ENCODE assay signal across 8 cellular contexts in the genomic region with DNA sequence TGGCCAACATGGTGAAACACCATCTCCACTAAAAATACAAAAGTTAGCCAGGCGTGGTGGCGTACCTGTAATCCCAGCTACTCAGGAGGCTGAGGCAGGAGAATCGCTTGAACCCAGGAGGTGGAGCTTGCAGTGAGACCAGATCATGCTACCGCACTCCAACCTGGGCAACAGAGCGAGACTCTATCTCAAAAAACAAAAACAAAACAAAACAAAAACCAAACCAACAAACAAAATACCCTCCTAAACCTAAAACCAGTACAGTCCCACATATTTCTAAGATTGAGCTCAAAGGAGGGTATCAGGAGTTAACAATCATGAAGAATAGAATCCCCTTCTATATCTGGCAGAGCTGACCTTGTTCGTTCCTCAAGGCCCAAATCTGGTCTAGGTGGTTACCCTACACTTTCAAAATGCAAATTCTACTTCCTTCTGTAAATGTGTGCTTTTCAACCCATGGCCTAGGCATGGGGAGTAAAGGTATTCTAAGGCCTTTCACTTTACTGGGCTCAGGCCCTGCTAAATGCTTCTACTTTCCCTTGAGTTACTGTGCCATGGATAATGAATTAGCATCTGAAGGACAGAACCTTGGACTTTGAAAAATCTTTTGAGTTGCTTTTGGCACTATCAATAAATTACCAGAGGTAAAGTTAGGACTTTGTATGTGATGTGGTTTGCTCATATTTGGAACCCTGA. TPM values are rescaled to one million over a fixed set of nuclear protein-coding genes. Genes with fewer than 3 reads are reported as not detected.
A peak's percentile ranks its signal among the peaks of the same experiment; 100 is the strongest.
DNase-seq lines count a peak whose midpoint lies in the region; ATAC-seq and TF ChIP-seq lines count a peak whose summit lies in the region.

No MANE protein-coding gene starts in this region.

- peak overlapping the region; percentile 81 for H3K27ac ChIP-seq in subcutaneous abdominal adipose tissue (ENCODE audit: low read depth, low read length)
- no peak overlapping the region for H3K27ac ChIP-seq in heart left ventricle
- H3K27ac ChIP-seq in suprapubic skin = no peak overlapping the region

- H3K9me3 ChIP-seq in subcutaneous abdominal adipose tissue (ENCODE audit: control insufficient read depth in 5 of 5, low read length in 5 of 5) (no peaks in the 10 kb centered on the region), heart left ventricle (no peaks in the 10 kb centered on the region), MG63 (no peaks in the 10 kb centered on the region), suprapubic skin (no peaks in the 10 kb centered on the region)

- H3K4me1 ChIP-seq in subcutaneous abdominal adipose tissue (ENCODE audit: control insufficient read depth in 5 of 5, insufficient read depth in 5 of 5, low read length in 5 of 5) = peaks cover 4 to 37% (median 18%) of the 10 kb centered on the region in 5 donors
- H3K4me1 ChIP-seq in heart left ventricle = peaks cover 0 to 16% (median 12%) of the 10 kb centered on the region in 12 donors
- peaks cover 2% of the 10 kb centered on the region for H3K4me1 ChIP-seq in suprapubic skin

- no peaks in the 10 kb centered on the region for H3K9me3 Mint-ChIP-seq in IgD-negative memory B cell

- DNase-seq in GM19240 (ENCODE audit: insufficient read length, low spot score) (peak; percentile 46), heart left ventricle (no peak), T1000 (lab: John Stamatoyannopoulos, UW) (no peak), MG63 (no peak), suprapubic skin (ENCODE audit: low spot score in 2 of 2) (no peak)

- TF ChIP-seq POLR2A in heart left ventricle (IDR thresholded peaks at IDR 0.05) (no peak), suprapubic skin (IDR thresholded peaks at IDR 0.05) (no peak)

- H3K9ac ChIP-seq in subcutaneous abdominal adipose tissue (ENCODE audit: low read length in 5 of 5) = peak overlapping the region in 2 of 5 donors; percentile 41 to 67

- H3K4me3 ChIP-seq in subcutaneous abdominal adipose tissue (ENCODE audit: low read depth in 1 of 5, low read length in 5 of 5) = no peak overlapping the region
- H3K4me3 ChIP-seq in heart left ventricle = no peak overlapping the region
- no peak overlapping the region for H3K4me3 ChIP-seq in MG63
- H3K4me3 ChIP-seq in suprapubic skin = no peak overlapping the region

- intact Hi-C loops in heart left ventricle (cut with DNase I) = loop anchor here in 9 of 10 donors (1.0 to 10.0 kb wide), 13 partner anchors 56 to 212 kb away; partner anchors contain the start of gene SIK2 (in 6 of the 9)

- no peaks in the 10 kb centered on the region for H3K36me3 Mint-ChIP-seq in IgD-negative memory B cell

- H3K36me3 ChIP-seq in subcutaneous abdominal adipose tissue (ENCODE audit: control insufficient read depth in 5 of 5, insufficient read depth in 5 of 5, low read length in 5 of 5) = no peaks in the 10 kb centered on the region
- H3K36me3 ChIP-seq in heart left ventricle = no peaks in the 10 kb centered on the region
- no peaks in the 10 kb centered on the region for H3K36me3 ChIP-seq in MG63
- no peaks in the 10 kb centered on the region for H3K36me3 ChIP-seq in suprapubic skin

- TF ChIP-seq CTCF in heart left ventricle (IDR thresholded peaks at IDR 0.05) (no peak), suprapubic skin (IDR thresholded peaks at IDR 0.05) (no peak)

- H3K27me3 Mint-ChIP-seq in IgD-negative memory B cell = no peaks in the 10 kb centered on the region

- WGBS in heart left ventricle, 4 donors = 86 to 93% (median 89%) methylated on average over 6 of the region's 6 CpGs
- WGBS in suprapubic skin = 82% methylated on average over 6 of the region's 6 CpGs

- H3K27ac Mint-ChIP-seq in IgD-negative memory B cell = peak overlapping the region; percentile 69 to 96 (median 94)

- H3K4me3 Mint-ChIP-seq in IgD-negative memory B cell = peak overlapping the region; percentile 30 to 86 (median 73)

- H3K27me3 ChIP-seq in subcutaneous abdominal adipose tissue (ENCODE audit: control insufficient read depth in 5 of 5, insufficient read depth in 4 of 5, low read length in 5 of 5) = no peaks in the 10 kb centered on the region
- H3K27me3 ChIP-seq in heart left ventricle = no peaks in the 10 kb centered on the region
- H3K27me3 ChIP-seq in MG63 = no peaks in the 10 kb centered on the region
- no peaks in the 10 kb centered on the region for H3K27me3 ChIP-seq in suprapubic skin

- peaks cover 13 to 25% (median 17%) of the 10 kb centered on the region in 3 donors for H3K4me1 Mint-ChIP-seq in IgD-negative memory B cell

- TF ChIP-seq EP300 in suprapubic skin (IDR thresholded peaks at IDR 0.05) = no peak

- peak; percentile 97 for ATAC-seq in HG02852 (IDR thresholded peaks at IDR 0.05; ENCODE audit: unreplicated experiment)
- ATAC-seq in heart left ventricle = no peak

RNA-seq across cellular contexts. Expression of gene PPP2R1B, which starts 10.4 kb away (rescaled TPM):
- polyA plus RNA-seq in IgD-negative memory B cell = 14.9 TPM
- 10 to 100 TPM in 5 of 9 donors, 1 to 10 TPM in 4; 6.8 to 99.9 (median 11.8) TPM for total RNA-seq in heart left ventricle
- 1 to 10 TPM; 4.2 to 7.9 TPM for polyA plus RNA-seq in heart left ventricle
- total RNA-seq in MG63 (2014; rRNA removed; shearing (Covaris generic); ENCODE audit: low replicate concordance) = 16.1 TPM in 2 replicates
- total RNA-seq in suprapubic skin = 10 to 100 TPM; 27.9 to 39.8 (median 31.8) TPM
